8 cellular contexts compared by ENCODE assay signal in the genomic region with DNA sequence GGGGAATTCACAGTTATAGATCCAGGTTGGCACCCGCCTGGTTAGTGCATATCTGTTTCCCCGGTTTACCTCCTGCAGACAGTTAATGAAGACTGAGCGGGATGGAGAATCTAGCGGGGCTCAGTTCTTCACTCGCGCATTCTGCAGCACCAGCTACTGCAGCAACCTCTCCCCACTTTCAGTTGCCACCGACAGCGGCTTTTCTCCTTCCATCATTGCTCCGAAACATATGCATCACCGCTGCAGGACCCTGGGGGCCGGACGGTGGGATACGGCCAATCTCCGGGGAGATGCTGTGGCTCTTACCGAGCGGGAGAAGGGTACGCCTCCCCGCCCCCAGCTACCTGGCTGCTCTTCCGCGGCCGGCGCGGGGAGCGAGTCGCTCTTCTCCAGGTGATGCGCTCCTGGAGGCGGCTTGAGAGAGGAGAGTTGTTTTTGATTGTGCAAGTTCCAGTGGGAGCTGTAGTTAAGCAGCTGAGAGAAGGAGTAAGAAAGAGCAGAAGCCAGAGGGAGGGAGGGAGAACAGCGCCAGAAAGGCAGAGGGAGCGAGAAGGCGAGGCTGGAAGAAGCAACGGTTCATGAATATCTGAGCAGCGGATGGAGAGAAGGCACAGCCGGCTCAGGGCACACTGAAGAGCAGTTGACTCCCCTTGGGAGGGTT. TPM values are rescaled to one million over a fixed set of nuclear protein-coding genes. Genes with fewer than 3 reads are reported as not detected.
DNase-seq lines count a peak whose midpoint lies in the region; ATAC-seq and TF ChIP-seq lines count a peak whose summit lies in the region.

SGK1 (minus strand) TSS at position 642 of the 661 bp plus-strand sequence. CDS start 652 bp downstream, outside the sequence.

- peak in 1 of 2 donors; percentile 32 for TF ChIP-seq EP300 in tibial nerve (IDR thresholded peaks at IDR 0.05)

- H3K4me1 Mint-ChIP-seq in naive thymus-derived CD4-positive, alpha-beta T cell: peaks cover 2 to 47% (median 29%) of the 10 kb centered on the region in 7 donors

- no peaks in the 10 kb centered on the region for H3K36me3 ChIP-seq in naive thymus-derived CD4-positive, alpha-beta T cell (ENCODE audit: control insufficient read depth in 2 of 3, insufficient read depth in 3 of 3, low read length in 3 of 3)
- H3K36me3 ChIP-seq in tibial nerve: no peaks in the 10 kb centered on the region

- no peaks in the 10 kb centered on the region for H3K9me3 ChIP-seq in naive thymus-derived CD4-positive, alpha-beta T cell (ENCODE audit: control insufficient read depth in 2 of 3, low read length in 3 of 3)
- H3K9me3 ChIP-seq in tibial nerve: no peaks in the 10 kb centered on the region

- H3K27me3 ChIP-seq in foreskin keratinocyte (no peaks in the 10 kb centered on the region), tibial nerve (no peaks in the 10 kb centered on the region)
- H3K27me3 ChIP-seq in naive thymus-derived CD4-positive, alpha-beta T cell (ENCODE audit: control insufficient read depth in 2 of 2, insufficient read depth in 2 of 2, low read length in 2 of 2): no peaks in the 10 kb centered on the region

- CTCF ChIA-PET in naive thymus-derived CD4-positive, alpha-beta T cell (lab: Charles Lee): interaction anchor here (0.6 to 1.5 kb wide), 4 partner anchors 37 to 323 kb away, joined by 3 to 8 read pairs (median 4); no protein-coding TSS in a partner anchor

- peaks cover 0 to 7% (median 0%) of the 10 kb centered on the region in 11 donors for H3K9me3 Mint-ChIP-seq in naive thymus-derived CD4-positive, alpha-beta T cell

- peak within 1 kb of the TSS in 6 of 9 donors; percentile 50 to 84 (median 77) for H3K27ac Mint-ChIP-seq in naive thymus-derived CD4-positive, alpha-beta T cell

- TF ChIP-seq CTCF in foreskin keratinocyte (conservative IDR thresholded peaks at IDR 0.05) (peak; percentile 41), tibial nerve (IDR thresholded peaks at IDR 0.05) (peak in 1 of 5 experiments; percentile 17)

- H3K4me1 ChIP-seq in foreskin keratinocyte (peaks cover 5% of the 10 kb centered on the region), tibial nerve (peaks cover 0 to 22% (median 3%) of the 10 kb centered on the region in 4 donors)
- H3K4me1 ChIP-seq in naive thymus-derived CD4-positive, alpha-beta T cell (ENCODE audit: control insufficient read depth in 2 of 2, insufficient read depth in 2 of 2, low read length in 2 of 2): peaks cover 0 to 6% of the 10 kb centered on the region in 2 donors

- peaks cover 0 to 56% (median 21%) of the 10 kb centered on the region in 5 donors for H3K27me3 Mint-ChIP-seq in naive thymus-derived CD4-positive, alpha-beta T cell

- ATAC-seq in foreskin keratinocyte: peak; percentile 90
- ATAC-seq in naive thymus-derived CD4-positive, alpha-beta T cell: peak; percentile 77
- ATAC-seq in HG03520 (IDR thresholded peaks at IDR 0.05; ENCODE audit: unreplicated experiment): no peak
- no peak for ATAC-seq in HG03432 (IDR thresholded peaks at IDR 0.05; ENCODE audit: unreplicated experiment)

- H3K36me3 Mint-ChIP-seq in naive thymus-derived CD4-positive, alpha-beta T cell: peaks cover 0 to 15% (median 0%) of the 10 kb centered on the region in 5 donors

- intact Hi-C loops in naive thymus-derived CD4-positive, alpha-beta T cell (cut with micrococcal nuclease): loop anchor here (1.0 to 10.0 kb wide), 6 partner anchors 29 to 327 kb away; no protein-coding TSS in a partner anchor

- H3K4me3 ChIP-seq in naive thymus-derived CD4-positive, alpha-beta T cell (ENCODE audit: low read length): peak within 1 kb of the TSS; percentile 68
- H3K4me3 ChIP-seq in tibial nerve: peak within 1 kb of the TSS; percentile 35 to 68 (median 46)

- 2 to 4% methylated on average over 29 to 33 of the region's 33 CpGs for WGBS in tibial nerve, 2 donors

- H3K27ac ChIP-seq in foreskin keratinocyte: no peak within 1 kb of the TSS
- H3K27ac ChIP-seq in naive thymus-derived CD4-positive, alpha-beta T cell (ENCODE audit: low read depth, low read length): peak within 1 kb of the TSS; percentile 37
- H3K27ac ChIP-seq in tibial nerve: peak within 1 kb of the TSS; percentile 5 to 82 (median 42)

- H3K4me3 Mint-ChIP-seq in naive thymus-derived CD4-positive, alpha-beta T cell: peak within 1 kb of the TSS; percentile 85 to 99 (median 91)

- POLR2A ChIA-PET in naive thymus-derived CD4-positive, alpha-beta T cell (lab: Charles Lee): interaction anchor here (0.6 to 1.8 kb wide), 6 partner anchors 11 to 143 kb away, joined by 3 to 7 read pairs (median 4); no protein-coding TSS in a partner anchor

- DNase-seq in GM03348 (ENCODE audit: low spot score) (peak; percentile 67), NCI-H2196 (lab: John Stamatoyannopoulos, UW; ENCODE audit: unreplicated experiment) (peak; percentile 48), foreskin keratinocyte (peak; percentile 29 to 51), tibial nerve (ENCODE audit: low spot score in 2 of 2) (peak in 1 of 2 donors; percentile 17)
- DNase-seq in activated naive CD4-positive, alpha-beta T cell treated with Interleukin-2 at 50 U/mL for 16 hours: peak; percentile 19
- DNase-seq in naive thymus-derived CD4-positive, alpha-beta T cell: peak; percentile 6 to 40 (median 32)

- TF ChIP-seq POLR2A in tibial nerve (IDR thresholded peaks at IDR 0.05): no peak

RNA-seq across cellular contexts. Expression of gene SGK1, which starts in this region (rescaled TPM):
- total RNA-seq in foreskin keratinocyte (83.9 and 85.2 TPM in 2 replicates), tibial nerve (100 to 1,000 TPM; 103 to 127 (median 116) TPM)
- polyA plus RNA-seq in foreskin keratinocyte: 37.5 and 43.9 TPM in 2 replicates
- 100 to 1,000 TPM in 2 of 5 experiments, 10 to 100 TPM in 3; 16.4 to 443 (median 32.4) TPM for total RNA-seq in naive thymus-derived CD4-positive, alpha-beta T cell
- 1 to 10 TPM; 6.9 to 8.0 TPM for polyA plus RNA-seq in naive thymus-derived CD4-positive, alpha-beta T cell

Comparison
In these comparisons a context has a peak if more than half of its experiments do, and no peak if none do; other contexts are left out.
1. ATAC-seq: peak in foreskin keratinocyte (single experiment) and naive thymus-derived CD4-positive, alpha-beta T cell (single experiment); none in HG03520 (single experiment) and HG03432 (single experiment).